ENCODE assay signal across 21 cellular contexts in the genomic region with DNA sequence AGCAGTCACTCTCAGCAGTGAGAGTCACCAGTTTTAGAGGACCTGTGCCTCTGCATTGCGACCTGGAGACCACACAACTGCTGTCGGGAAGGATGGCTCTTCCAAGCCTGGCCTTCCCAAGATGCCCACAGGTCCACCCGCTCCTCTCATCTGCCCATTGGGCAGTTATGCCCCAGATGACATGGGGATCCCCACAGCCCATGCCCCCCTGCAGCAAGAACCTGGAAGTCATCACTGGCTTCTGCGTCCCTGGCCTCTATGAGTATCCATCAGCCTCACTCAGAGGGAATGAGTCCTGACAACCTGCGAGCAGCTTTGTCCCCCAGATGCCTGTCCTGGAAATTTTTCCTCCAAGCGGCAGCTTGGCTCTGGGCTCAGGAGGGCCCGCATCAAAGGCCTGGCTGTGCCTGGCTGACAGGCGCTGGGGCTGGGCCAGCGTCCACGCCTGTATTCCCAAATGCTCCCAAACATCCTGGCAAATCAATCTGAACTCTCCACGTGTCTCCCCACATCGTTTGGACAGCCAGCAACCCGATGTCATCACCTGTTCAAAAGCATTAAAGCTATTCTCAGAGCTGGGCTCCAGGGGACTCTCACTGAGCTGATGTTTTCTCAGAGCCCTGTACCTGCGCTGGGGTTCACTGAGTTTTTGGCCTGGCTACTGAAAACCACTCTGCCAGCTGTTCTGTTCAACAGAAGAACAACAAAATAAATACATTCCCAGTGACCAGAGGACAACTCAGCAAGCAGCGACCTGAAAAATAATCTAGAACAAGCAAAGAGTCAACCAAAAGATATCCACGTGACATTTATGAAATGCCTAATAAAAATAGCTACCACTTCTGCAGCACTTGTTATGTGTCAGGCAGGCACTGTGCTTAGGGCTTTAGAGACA. TPM values are rescaled to one million over a fixed set of nuclear protein-coding genes. Genes with fewer than 3 reads are reported as not detected.
DNase-seq lines count a peak whose midpoint lies in the region; ATAC-seq, FAIRE-seq and TF ChIP-seq lines count a peak whose summit lies in the region.
"Had no signal": no experiment of that assay in that cellular context is flagged by ENCODE, and none has a peak within 500 bp of the region (broad histone marks: within the 10 kb centered on the region; RNA-seq: fewer than 3 reads in every experiment).

No MANE protein-coding gene starts in this region.

- H3K27ac Mint-ChIP-seq in activated CD4-positive, alpha-beta T cell treated with anti-CD3 and anti-CD28 coated beads, Interleukin-2, amount 10 ng/mL, durations not matched to agents 24 days and 14 days, result peak overlapping the region; percentile 52

- H3K4me1 ChIP-seq in endocrine pancreas (ENCODE audit: control insufficient read depth, insufficient read depth, low read length), result peaks cover 6% of the 10 kb centered on the region
- H3K4me1 ChIP-seq in mesenchymal stem cell (ENCODE audit: control insufficient read depth, insufficient read depth, low read depth, low read length), result peaks cover 43% of the 10 kb centered on the region
- peaks cover 40 to 53% of the 10 kb centered on the region in 2 donors for H3K4me1 ChIP-seq in thyroid gland

- no peak overlapping the region for H4K91ac ChIP-seq in mesenchymal stem cell (ENCODE audit: low read length)

- H3K23ac ChIP-seq in mesenchymal stem cell (ENCODE audit: low read length in 2 of 2), result no peak overlapping the region

- H3K9me3 Mint-ChIP-seq in activated CD4-positive, alpha-beta T cell treated with anti-CD3 and anti-CD28 coated beads, Interleukin-2, amount 10 ng/mL, durations not matched to agents 24 days and 14 days, result peaks cover under 1% of the 10 kb centered on the region
- H3K9me3 Mint-ChIP-seq: CD14-positive monocyte had no signal

- no peak overlapping the region for H3K4ac ChIP-seq in mesenchymal stem cell (ENCODE audit: low read depth in 1 of 2, low read length in 2 of 2)

- H2AK5ac ChIP-seq in mesenchymal stem cell (ENCODE audit: low read length, severe bottlenecking), result peak overlapping the region; percentile 15

- peak in 1 of 6 experiments; percentile 20 for TF ChIP-seq CTCF in thyroid gland (IDR thresholded peaks at IDR 0.05)

- H3K36me3 ChIP-seq in endocrine pancreas (ENCODE audit: control insufficient read depth, insufficient read depth, low read length) (no peaks in the 10 kb centered on the region), mesenchymal stem cell (ENCODE audit: control insufficient read depth in 1 of 2, insufficient read depth in 2 of 2, low read depth in 1 of 2, low read length in 2 of 2) (peaks cover 0 to 9% of the 10 kb centered on the region in 2 experiments), thyroid gland (no peaks in the 10 kb centered on the region)

- no peak overlapping the region for H2BK12ac ChIP-seq in mesenchymal stem cell (ENCODE audit: low read length in 2 of 2)

- H3K9me3 ChIP-seq in endocrine pancreas (ENCODE audit: control insufficient read depth, low read length) (no peaks in the 10 kb centered on the region), mesenchymal stem cell (ENCODE audit: control insufficient read depth, low read length) (no peaks in the 10 kb centered on the region), thyroid gland (no peaks in the 10 kb centered on the region)

- no peaks in the 10 kb centered on the region for H3K27me3 ChIP-seq in endocrine pancreas (ENCODE audit: control insufficient read depth, insufficient read depth, low read length)
- no peaks in the 10 kb centered on the region for H3K27me3 ChIP-seq in mesenchymal stem cell (ENCODE audit: control insufficient read depth in 1 of 2, insufficient read depth in 1 of 2, low read length in 2 of 2)
- no peaks in the 10 kb centered on the region for H3K27me3 ChIP-seq in thyroid gland

- DNase-seq in activated CD4-positive, alpha-beta T cell treated with anti-CD3 and anti-CD28 coated beads, Interleukin-2, amount 10 ng/mL, durations not matched to agents 24 days and 14 days, result no peak
- DNase-seq in activated CD4-positive, alpha-beta T cell treated with anti-CD3 and anti-CD28 coated beads for 1 hour, result no peak
- DNase-seq in mesenchymal stem cell (no peak), thyroid gland (peak; percentile 90 to 92), GM19239 (ENCODE audit: insufficient read length, low spot score) (no peak), NCI-H510A treated with DMSO at 0.1 percent for 48 hours (lab: John Stamatoyannopoulos, UW) (no peak)
- DNase-seq: 8988T; activated CD4-positive, CD25-positive, alpha-beta regulatory T cell treated with anti-CD3 and anti-CD28 coated beads, Interleukin-2, amount 50 U/mL, for 72 hours; activated T-cell treated with anti-CD3 and anti-CD28 coated beads for 4 hours; DND-41; GOT3; hippocampal formation; MM.1S; NCI-H2081; NCI-H526 treated with DMSO at 0.1 percent for 48 hours; stimulated activated naive CD4-positive, alpha-beta T cell treated with Interleukin-2 at 50 U/mL for 16 hours had no signal

- peaks cover 24% of the 10 kb centered on the region for H3K4me1 Mint-ChIP-seq in activated CD4-positive, alpha-beta T cell treated with anti-CD3 and anti-CD28 coated beads, Interleukin-2, amount 10 ng/mL, durations not matched to agents 24 days and 14 days

- no peak overlapping the region for H3K18ac ChIP-seq in mesenchymal stem cell (ENCODE audit: low read depth in 1 of 2, low read length in 2 of 2)

- no peak overlapping the region for H3K4me3 Mint-ChIP-seq in activated CD4-positive, alpha-beta T cell treated with anti-CD3 and anti-CD28 coated beads, Interleukin-2, amount 10 ng/mL, durations not matched to agents 24 days and 14 days
- H3K4me3 Mint-ChIP-seq: CD14-positive monocyte had no signal

- H3K4me2 ChIP-seq in mesenchymal stem cell (ENCODE audit: low read length, poor library complexity, severe bottlenecking), result no peak overlapping the region

- H3K9ac ChIP-seq in endocrine pancreas (ENCODE audit: control insufficient read depth, insufficient read depth, low read length) (peak overlapping the region; percentile 19), mesenchymal stem cell (ENCODE audit: low read length) (no peak overlapping the region)

- H3K4me3 ChIP-seq in endocrine pancreas (ENCODE audit: control insufficient read depth, insufficient read depth, low read length) (no peak overlapping the region), mesenchymal stem cell (ENCODE audit: insufficient read depth in 1 of 2, low read depth in 1 of 2, low read length in 2 of 2) (no peak overlapping the region), thyroid gland (replicated peaks in 1 of 3) (no peak overlapping the region)
- H3K4me3 ChIP-seq: lung had no signal

- FAIRE-seq in GM19239 (lab: Jason Lieb, UNC), result no peak

- H3K27ac ChIP-seq in mesenchymal stem cell (ENCODE audit: low read length, poor library complexity, severe bottlenecking) (peak overlapping the region; percentile 6), thyroid gland (peak overlapping the region; percentile 50 to 82 (median 55))

- peaks cover 1% of the 10 kb centered on the region for H3K27me3 Mint-ChIP-seq in activated CD4-positive, alpha-beta T cell treated with anti-CD3 and anti-CD28 coated beads, Interleukin-2, amount 10 ng/mL, durations not matched to agents 24 days and 14 days

- WGBS in mesenchymal stem cell, result 88% methylated on average over 16 of the region's 16 CpGs
- WGBS in thyroid gland, 2 donors, result 41 to 43% methylated on average over 7 to 16 of the region's 16 CpGs

- no peak overlapping the region for H2BK120ac ChIP-seq in mesenchymal stem cell (ENCODE audit: low read depth, low read length)

- no peak overlapping the region for H2AFZ ChIP-seq in mesenchymal stem cell (ENCODE audit: low read depth, low read length)

- H3K79me1 ChIP-seq in mesenchymal stem cell (replicated peaks; ENCODE audit: low read length, poor library complexity, severe bottlenecking), result peaks cover 19% of the 10 kb centered on the region

- H3K36me3 Mint-ChIP-seq in activated CD4-positive, alpha-beta T cell treated with anti-CD3 and anti-CD28 coated beads, Interleukin-2, amount 10 ng/mL, durations not matched to agents 24 days and 14 days (ENCODE audit: low read depth), result no peaks in the 10 kb centered on the region

- no peak for TF ChIP-seq POLR2A in thyroid gland (IDR thresholded peaks at IDR 0.05)

- no peak overlapping the region for H2BK15ac ChIP-seq in mesenchymal stem cell (ENCODE audit: low read depth, poor library complexity, severe bottlenecking)

- no peak overlapping the region for H3K14ac ChIP-seq in mesenchymal stem cell (ENCODE audit: low read length in 2 of 2)

- ATAC-seq in GM18861 (IDR thresholded peaks at IDR 0.05; ENCODE audit: unreplicated experiment), result no peak
- ATAC-seq: esophagus mucosa had no signal

- H4K8ac ChIP-seq in mesenchymal stem cell (ENCODE audit: low read length), result no peak overlapping the region

- intact Hi-C loops in activated CD4-positive, alpha-beta T cell treated with anti-CD3 and anti-CD28 coated beads, Interleukin-2, amount 10 ng/mL, durations not matched to agents 24 days and 14 days (cut with micrococcal nuclease), result loop anchor here (2.0 to 10.0 kb wide), 2 partner anchors 105 to 1287 kb away; a partner anchor contains a TSS
- intact Hi-C loops in thyroid gland (cut with DNase I), result no loop called here

- H2BK5ac ChIP-seq in mesenchymal stem cell (ENCODE audit: low read depth, low read length, poor library complexity, severe bottlenecking), result no peak overlapping the region

RNA-seq across cellular contexts. Expression of a gene that starts 57.8 kb away (rescaled TPM):
- total RNA-seq in activated CD4-positive, alpha-beta T cell treated with anti-CD3 and anti-CD28 coated beads, Interleukin-2, amount 10 ng/mL, durations not matched to agents 24 days and 14 days, result 1.0 and 1.1 TPM in 2 replicates
- polyA plus RNA-seq in mesenchymal stem cell (2013, experiment 1 of 2), result 1.9 TPM
- 1.6 TPM for polyA plus RNA-seq in mesenchymal stem cell (2013, experiment 2 of 2)
- total RNA-seq in thyroid gland, result 10 to 100 TPM; 15.3 to 29.9 (median 17.8) TPM

Comparison
In these comparisons a context has a peak if more than half of its experiments do, and no peak if none do; other contexts are left out.
1. DNase-seq: peak in thyroid gland (2 of 2); none in activated CD4-positive, alpha-beta T cell treated with anti-CD3 and anti-CD28 coated beads, Interleukin-2, amount 10 ng/mL, durations not matched to agents 24 days and 14 days (single experiment), activated CD4-positive, alpha-beta T cell treated with anti-CD3 and anti-CD28 coated beads for 1 hour (single experiment), mesenchymal stem cell (single experiment), GM19239 (single experiment) and NCI-H510A treated with DMSO at 0.1 percent for 48 hours (single experiment).